Comparison of ENCODE assay signal across 1 cellular context in the genomic region with DNA sequence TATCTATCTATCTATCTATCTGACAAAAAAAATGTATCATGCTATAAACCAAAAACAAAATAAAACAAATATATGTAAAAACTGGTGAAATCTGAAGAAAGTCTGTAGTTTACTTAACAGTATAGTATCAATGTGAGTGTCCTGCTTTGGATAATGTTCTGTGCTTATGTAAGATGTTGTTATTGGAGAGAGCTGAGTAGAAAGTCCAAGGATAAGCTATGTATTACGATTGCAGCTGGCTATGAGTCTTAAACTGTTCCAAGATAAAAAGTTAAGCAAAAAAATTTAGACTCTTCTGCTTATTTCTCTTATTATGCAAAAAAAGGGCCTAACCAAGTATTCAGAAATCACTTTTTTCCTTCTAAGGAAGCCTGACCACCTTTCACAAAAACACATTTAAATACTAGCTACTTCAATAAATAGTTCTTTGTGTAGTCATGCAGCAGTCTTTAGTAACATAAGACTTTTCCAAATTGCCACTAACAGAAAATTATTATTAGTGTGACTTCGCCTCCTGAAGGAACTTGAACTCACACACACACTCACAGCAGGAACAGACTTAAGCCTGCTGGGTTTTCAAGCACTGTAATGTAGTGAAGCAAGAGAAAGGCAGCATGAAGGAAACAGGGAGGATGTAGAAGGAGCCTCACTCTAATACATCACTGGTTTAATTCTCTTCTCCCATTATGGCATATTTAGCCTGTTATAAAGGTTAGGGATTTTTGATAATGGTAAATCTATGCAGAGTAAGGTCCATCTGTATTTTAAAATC.
TF ChIP-seq lines count a peak whose summit lies in the region.

No MANE protein-coding gene starts in this region.

TF ChIP-seq in HepG2, 621 proteins besides CTCF, POLR2A, EP300 and RAD21 (continued from another document):
- TF ChIP-seq, protein P1, sequence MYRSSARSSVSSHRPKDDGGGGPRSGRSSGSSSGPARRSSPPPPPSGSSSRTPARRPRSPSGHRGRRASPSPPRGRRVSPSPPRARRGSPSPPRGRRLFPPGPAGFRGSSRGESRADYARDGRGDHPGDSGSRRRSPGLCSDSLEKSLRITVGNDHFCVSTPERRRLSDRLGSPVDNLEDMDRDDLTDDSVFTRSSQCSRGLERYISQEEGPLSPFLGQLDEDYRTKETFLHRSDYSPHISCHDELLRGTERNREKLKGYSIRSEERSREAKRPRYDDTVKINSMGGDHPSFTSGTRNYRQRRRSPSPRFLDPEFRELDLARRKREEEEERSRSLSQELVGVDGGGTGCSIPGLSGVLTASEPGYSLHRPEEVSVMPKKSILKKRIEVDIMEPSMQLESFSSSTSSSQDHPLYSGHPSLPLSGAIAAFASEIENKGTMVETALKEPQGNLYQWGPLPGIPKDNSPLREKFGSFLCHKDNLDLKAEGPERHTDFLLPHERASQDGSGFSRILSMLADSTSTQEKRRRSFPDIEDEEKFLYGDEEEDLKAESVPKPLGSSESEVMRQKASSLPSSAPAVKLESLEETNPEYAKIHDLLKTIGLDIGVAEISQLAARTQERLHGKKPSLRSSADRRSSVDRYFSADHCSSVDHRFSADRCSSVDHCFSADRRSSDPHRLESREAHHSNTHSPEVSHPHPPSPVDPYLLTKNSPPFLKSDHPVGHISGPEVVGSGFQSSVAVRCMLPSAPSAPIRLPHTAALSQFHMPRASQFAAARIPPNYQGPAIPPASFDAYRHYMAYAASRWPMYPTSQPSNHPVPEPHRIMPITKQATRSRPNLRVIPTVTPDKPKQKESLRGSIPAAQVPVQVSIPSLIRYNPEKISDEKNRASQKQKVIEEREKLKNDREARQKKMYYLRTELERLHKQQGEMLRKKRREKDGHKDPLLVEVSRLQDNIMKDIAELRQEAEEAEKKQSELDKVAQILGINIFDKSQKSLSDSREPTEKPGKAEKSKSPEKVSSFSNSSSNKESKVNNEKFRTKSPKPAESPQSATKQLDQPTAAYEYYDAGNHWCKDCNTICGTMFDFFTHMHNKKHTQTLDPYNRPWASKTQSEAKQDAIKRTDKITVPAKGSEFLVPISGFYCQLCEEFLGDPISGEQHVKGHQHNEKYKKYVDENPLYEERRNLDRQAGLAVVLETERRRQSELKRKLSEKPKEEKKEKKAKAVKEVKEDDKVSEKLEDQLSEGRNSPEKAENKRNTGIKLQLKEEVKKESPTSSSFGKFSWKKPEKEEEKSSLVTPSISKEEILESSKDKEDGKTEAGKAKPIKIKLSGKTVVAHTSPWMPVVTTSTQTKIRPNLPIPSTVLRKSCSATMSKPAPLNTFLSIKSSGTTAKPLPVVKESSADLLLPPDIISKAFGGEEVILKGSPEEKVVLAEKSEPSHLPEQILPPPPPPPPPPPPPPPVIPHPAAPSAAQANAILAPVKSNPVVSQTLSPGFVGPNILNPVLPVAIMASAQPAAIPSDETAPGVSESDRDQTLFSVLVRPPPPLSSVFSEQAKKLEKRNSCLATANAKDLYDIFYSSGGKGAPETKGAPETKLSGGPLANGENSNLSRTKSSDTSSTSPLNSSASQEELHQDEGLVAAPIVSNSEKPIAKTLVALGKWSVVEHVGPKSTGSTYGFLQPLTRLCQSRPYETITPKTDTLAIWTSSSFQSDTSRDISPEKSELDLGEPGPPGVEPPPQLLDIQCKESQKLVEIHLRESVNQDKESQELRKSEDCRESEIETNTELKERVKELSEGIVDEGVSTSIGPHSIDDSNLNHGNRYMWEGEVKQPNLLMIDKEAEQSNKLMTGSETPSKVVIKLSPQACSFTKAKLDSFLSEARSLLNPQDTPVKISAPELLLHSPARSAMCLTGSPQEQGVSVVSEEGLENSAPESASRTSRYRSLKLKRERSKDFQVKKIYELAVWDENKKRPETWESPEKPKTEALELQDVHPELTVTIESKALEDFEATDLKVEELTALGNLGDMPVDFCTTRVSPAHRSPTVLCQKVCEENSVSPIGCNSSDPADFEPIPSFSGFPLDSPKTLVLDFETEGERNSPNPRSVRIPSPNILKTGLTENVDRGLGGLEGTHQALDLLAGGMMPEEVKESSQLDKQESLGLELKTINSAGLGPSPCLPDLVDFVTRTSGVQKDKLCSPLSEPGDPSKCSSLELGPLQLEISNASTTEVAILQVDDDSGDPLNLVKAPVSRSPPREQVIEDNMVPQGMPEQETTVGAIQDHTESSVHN (CRISPR knock-in tag; IDR thresholded peaks at IDR 0.05), result no peak
